ENCODE assay signal across 7 cellular contexts in the genomic region with DNA sequence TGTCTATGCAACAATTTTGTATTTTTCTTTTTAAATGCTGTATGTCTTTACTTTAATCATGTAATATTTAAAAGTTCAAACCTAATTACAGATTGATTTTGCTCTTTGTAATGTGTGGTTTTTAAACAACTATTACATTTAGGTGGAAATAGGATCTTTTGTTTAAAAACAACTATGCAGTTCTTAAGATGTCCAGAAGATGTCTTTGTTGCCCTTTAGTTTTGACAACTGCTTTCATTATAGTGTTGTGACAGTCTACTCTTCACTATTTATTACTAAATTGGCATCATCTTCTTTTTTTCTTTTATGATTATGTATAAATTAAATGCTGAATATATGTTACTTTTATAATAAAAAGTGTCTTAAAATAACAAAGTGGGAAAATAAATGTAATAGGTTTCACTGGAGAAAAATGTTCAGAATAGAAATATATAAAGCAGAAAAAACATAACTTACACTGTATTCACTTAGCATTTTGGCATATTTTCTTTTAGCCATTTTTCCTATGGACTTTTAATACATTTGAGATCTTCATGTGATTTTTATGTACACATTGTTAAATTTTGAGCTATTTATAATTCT. TPM values are rescaled to one million over a fixed set of nuclear protein-coding genes. Genes with fewer than 3 reads are reported as not detected.
DNase-seq lines count a peak whose midpoint lies in the region; ATAC-seq and TF ChIP-seq lines count a peak whose summit lies in the region.

No MANE protein-coding gene starts in this region.

- H3K27ac ChIP-seq in suprapubic skin = no peak overlapping the region

- peak; percentile 64 for ATAC-seq in HG03378 (IDR thresholded peaks at IDR 0.05; ENCODE audit: unreplicated experiment)
- ATAC-seq in T-helper 17 cell = peak; percentile 50
- ATAC-seq in GM21515 (IDR thresholded peaks at IDR 0.05; ENCODE audit: unreplicated experiment) = no peak

- no peaks in the 10 kb centered on the region for H3K4me1 Mint-ChIP-seq in T-helper 17 cell

- no peaks in the 10 kb centered on the region for H3K9me3 ChIP-seq in T-helper 17 cell (ENCODE audit: control insufficient read depth, low read length, poor library complexity, severe bottlenecking)
- no peaks in the 10 kb centered on the region for H3K9me3 ChIP-seq in suprapubic skin

- peak; percentile 52 for TF ChIP-seq CTCF in GM10266 (IDR thresholded peaks at IDR 0.05; ENCODE audit: control insufficient read depth, insufficient read depth, low read depth, missing control alignments)
- TF ChIP-seq CTCF in suprapubic skin (IDR thresholded peaks at IDR 0.05) = peak; percentile 18 to 30

- H3K4me3 ChIP-seq in suprapubic skin = no peak overlapping the region

- peaks cover 7% of the 10 kb centered on the region for H3K27me3 Mint-ChIP-seq in T-helper 17 cell

- H3K4me1 ChIP-seq in suprapubic skin = no peaks in the 10 kb centered on the region

- DNase-seq in GM10266 (ENCODE audit: extremely low spot score) = peak; percentile 17
- no peak for DNase-seq in T-helper 17 cell
- peak; percentile 49 for DNase-seq in globus pallidus (ENCODE audit: low spot score)
- DNase-seq in suprapubic skin (ENCODE audit: low spot score in 2 of 2) = no peak
- no peak for DNase-seq in stimulated activated naive CD4-positive, alpha-beta T cell treated with Interleukin-2 at 50 U/mL for 16 hours (lab: John Stamatoyannopoulos, UW)

- H3K27ac Mint-ChIP-seq in T-helper 17 cell = no peak overlapping the region

- no peak for TF ChIP-seq EP300 in suprapubic skin (IDR thresholded peaks at IDR 0.05)

- no peaks in the 10 kb centered on the region for H3K36me3 ChIP-seq in suprapubic skin

- no peaks in the 10 kb centered on the region for H3K27me3 ChIP-seq in suprapubic skin

- no peaks in the 10 kb centered on the region for H3K36me3 Mint-ChIP-seq in T-helper 17 cell (ENCODE audit: low read depth)

- no peak for TF ChIP-seq POLR2A in suprapubic skin (IDR thresholded peaks at IDR 0.05)

- no peak overlapping the region for H3K4me3 Mint-ChIP-seq in T-helper 17 cell

RNA-seq across cellular contexts. Expression of gene PCNX4, which starts 27.1 kb away (rescaled TPM):
- total RNA-seq in T-helper 17 cell (10 to 100 TPM; 27.7 to 35.3 TPM), suprapubic skin (10 to 100 TPM; 26.5 to 56.3 (median 42.5) TPM)

Comparison
In these comparisons a context has a peak if more than half of its experiments do, and no peak if none do; other contexts are left out.
1. DNase-seq: peak in GM10266 (single experiment) and globus pallidus (single experiment); none in T-helper 17 cell (0 of 3), suprapubic skin (0 of 2) and stimulated activated naive CD4-positive, alpha-beta T cell treated with Interleukin-2 at 50 U/mL for 16 hours (single experiment).